1 cellular context compared by ENCODE assay signal in the genomic region with DNA sequence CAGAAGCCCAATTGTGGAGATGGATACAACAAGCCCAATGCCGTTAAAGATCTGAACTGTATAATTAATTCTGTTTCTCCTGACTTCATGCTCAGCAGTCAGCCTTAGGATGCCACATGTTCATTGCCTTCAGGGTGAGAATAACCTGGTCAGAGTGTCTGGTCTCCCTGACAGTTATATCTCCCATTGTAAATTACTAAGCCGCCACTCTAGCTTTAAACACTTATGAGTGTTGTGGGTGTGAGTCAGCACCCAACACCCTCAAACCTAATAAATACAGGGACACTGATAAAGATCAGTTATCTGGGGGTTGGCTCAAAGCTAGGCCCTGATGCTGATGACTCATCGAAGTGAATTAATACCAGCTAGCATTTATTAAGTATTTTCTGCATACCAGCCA.
TF ChIP-seq lines count a peak whose summit lies in the region.

No MANE protein-coding gene starts in this region.

TF ChIP-seq in HEK293, 187 proteins besides CTCF, POLR2A, EP300 and RAD21 (continued from another document):
- TF ChIP-seq, protein P1, sequence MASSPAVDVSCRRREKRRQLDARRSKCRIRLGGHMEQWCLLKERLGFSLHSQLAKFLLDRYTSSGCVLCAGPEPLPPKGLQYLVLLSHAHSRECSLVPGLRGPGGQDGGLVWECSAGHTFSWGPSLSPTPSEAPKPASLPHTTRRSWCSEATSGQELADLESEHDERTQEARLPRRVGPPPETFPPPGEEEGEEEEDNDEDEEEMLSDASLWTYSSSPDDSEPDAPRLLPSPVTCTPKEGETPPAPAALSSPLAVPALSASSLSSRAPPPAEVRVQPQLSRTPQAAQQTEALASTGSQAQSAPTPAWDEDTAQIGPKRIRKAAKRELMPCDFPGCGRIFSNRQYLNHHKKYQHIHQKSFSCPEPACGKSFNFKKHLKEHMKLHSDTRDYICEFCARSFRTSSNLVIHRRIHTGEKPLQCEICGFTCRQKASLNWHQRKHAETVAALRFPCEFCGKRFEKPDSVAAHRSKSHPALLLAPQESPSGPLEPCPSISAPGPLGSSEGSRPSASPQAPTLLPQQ (tag by site-specific recombination; IDR thresholded peaks at IDR 0.05): peak; percentile 30; the same call in 1 of the 2 replicates
- TF ChIP-seq OSR2 (tag by site-specific recombination; IDR thresholded peaks at IDR 0.05): peak; percentile 48; the same call in 1 of the 2 replicates
- TF ChIP-seq GLIS1 (tag by site-specific recombination; IDR thresholded peaks at IDR 0.05): peak; percentile 35; the same call in 1 of the 2 replicates
- no peak for TF ChIP-seq IKZF3 (tag by site-specific recombination; IDR thresholded peaks at IDR 0.05)
- TF ChIP-seq, protein P2, sequence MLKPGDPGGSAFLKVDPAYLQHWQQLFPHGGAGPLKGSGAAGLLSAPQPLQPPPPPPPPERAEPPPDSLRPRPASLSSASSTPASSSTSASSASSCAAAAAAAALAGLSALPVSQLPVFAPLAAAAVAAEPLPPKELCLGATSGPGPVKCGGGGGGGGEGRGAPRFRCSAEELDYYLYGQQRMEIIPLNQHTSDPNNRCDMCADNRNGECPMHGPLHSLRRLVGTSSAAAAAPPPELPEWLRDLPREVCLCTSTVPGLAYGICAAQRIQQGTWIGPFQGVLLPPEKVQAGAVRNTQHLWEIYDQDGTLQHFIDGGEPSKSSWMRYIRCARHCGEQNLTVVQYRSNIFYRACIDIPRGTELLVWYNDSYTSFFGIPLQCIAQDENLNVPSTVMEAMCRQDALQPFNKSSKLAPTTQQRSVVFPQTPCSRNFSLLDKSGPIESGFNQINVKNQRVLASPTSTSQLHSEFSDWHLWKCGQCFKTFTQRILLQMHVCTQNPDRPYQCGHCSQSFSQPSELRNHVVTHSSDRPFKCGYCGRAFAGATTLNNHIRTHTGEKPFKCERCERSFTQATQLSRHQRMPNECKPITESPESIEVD (tag by site-specific recombination; IDR thresholded peaks at IDR 0.05): peak; percentile 45; the same call in 1 of the 2 replicates
- TF ChIP-seq SP7 (tag by site-specific recombination; IDR thresholded peaks at IDR 0.05): peak; percentile 91
- TF ChIP-seq ZNF221 (tag by site-specific recombination; IDR thresholded peaks at IDR 0.05; ENCODE audit: borderline replicate concordance): no peak
- peak; percentile 42; the same call in 1 of the 2 replicates for TF ChIP-seq FEZF1 (tag by site-specific recombination; IDR thresholded peaks at IDR 0.05)
- TF ChIP-seq PRDM10 (tag by site-specific recombination; IDR thresholded peaks at IDR 0.05): peak; percentile 41
- TF ChIP-seq EGR2 (tag by site-specific recombination; IDR thresholded peaks at IDR 0.05; ENCODE audit: low read depth): peak; percentile 69
- no peak for TF ChIP-seq ZNF624 (tag by site-specific recombination; IDR thresholded peaks at IDR 0.05)
- 0 out of 2 replicates have a peak, but pooled peaks have one; percentile 36 for TF ChIP-seq TCF7L2 (IDR thresholded peaks at IDR 0.05; ENCODE audit: borderline replicate concordance, low read depth, low read length)
- peak; percentile 51 for TF ChIP-seq ZFHX2 (tag by site-specific recombination; conservative IDR thresholded peaks at IDR 0.05)
- 0 out of 2 replicates have a peak, but pooled peaks have one; percentile 52 for TF ChIP-seq KLF17 (tag by site-specific recombination; IDR thresholded peaks at IDR 0.05)
- no peak for TF ChIP-seq ZNF585B (tag by site-specific recombination; IDR thresholded peaks at IDR 0.05)
- 0 out of 2 replicates have a peak, but pooled peaks have one; percentile 16 for TF ChIP-seq ZSCAN23 (tag by site-specific recombination; IDR thresholded peaks at IDR 0.05)
- TF ChIP-seq, protein P3, sequence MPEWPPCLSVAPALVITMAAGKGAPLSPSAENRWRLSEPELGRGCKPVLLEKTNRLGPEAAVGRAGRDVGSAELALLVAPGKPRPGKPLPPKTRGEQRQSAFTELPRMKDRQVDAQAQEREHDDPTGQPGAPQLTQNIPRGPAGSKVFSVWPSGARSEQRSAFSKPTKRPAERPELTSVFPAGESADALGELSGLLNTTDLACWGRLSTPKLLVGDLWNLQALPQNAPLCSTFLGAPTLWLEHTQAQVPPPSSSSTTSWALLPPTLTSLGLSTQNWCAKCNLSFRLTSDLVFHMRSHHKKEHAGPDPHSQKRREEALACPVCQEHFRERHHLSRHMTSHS (tag by site-specific recombination; IDR thresholded peaks at IDR 0.05): no peak
- TF ChIP-seq ZNF629 (tag by site-specific recombination; IDR thresholded peaks at IDR 0.05): peak; percentile 83
- TF ChIP-seq TRIM28 (IDR thresholded peaks at IDR 0.05; ENCODE audit: borderline replicate concordance, low read length): peak; percentile 59; the same call in 1 of the 2 replicates
- peak; percentile 66 for TF ChIP-seq ZNF843 (tag by site-specific recombination; IDR thresholded peaks at IDR 0.05)
- TF ChIP-seq, protein P4, sequence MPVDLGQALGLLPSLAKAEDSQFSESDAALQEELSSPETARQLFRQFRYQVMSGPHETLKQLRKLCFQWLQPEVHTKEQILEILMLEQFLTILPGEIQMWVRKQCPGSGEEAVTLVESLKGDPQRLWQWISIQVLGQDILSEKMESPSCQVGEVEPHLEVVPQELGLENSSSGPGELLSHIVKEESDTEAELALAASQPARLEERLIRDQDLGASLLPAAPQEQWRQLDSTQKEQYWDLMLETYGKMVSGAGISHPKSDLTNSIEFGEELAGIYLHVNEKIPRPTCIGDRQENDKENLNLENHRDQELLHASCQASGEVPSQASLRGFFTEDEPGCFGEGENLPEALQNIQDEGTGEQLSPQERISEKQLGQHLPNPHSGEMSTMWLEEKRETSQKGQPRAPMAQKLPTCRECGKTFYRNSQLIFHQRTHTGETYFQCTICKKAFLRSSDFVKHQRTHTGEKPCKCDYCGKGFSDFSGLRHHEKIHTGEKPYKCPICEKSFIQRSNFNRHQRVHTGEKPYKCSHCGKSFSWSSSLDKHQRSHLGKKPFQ (tag by site-specific recombination; IDR thresholded peaks at IDR 0.05): peak; percentile 17; the same call in 1 of the 2 replicates
- TF ChIP-seq ZNF24 (tag by site-specific recombination; IDR thresholded peaks at IDR 0.05): 0 out of 2 replicates have a peak, but pooled peaks have one; percentile 39
- peak; percentile 44; the same call in 1 of the 2 replicates for TF ChIP-seq ZEB2 (tag by site-specific recombination; IDR thresholded peaks at IDR 0.05)
- peak; percentile 69 for TF ChIP-seq ZXDB (tag by site-specific recombination; IDR thresholded peaks at IDR 0.05)
- no peak for TF ChIP-seq ZNF112 (tag by site-specific recombination; IDR thresholded peaks at IDR 0.05)
- peak; percentile 34; the same call in 1 of the 2 replicates for TF ChIP-seq ZNF324 (tag by site-specific recombination; IDR thresholded peaks at IDR 0.05)
- 0 out of 2 replicates have a peak, but pooled peaks have one; percentile 81 for TF ChIP-seq HOXD13 (CRISPR knock-in tag; IDR thresholded peaks at IDR 0.05; ENCODE audit: borderline replicate concordance)
- peak; percentile 62; the same call in 1 of the 2 replicates for TF ChIP-seq KLF10 (tag by site-specific recombination; IDR thresholded peaks at IDR 0.05)
- no peak for TF ChIP-seq MEIS1 (CRISPR knock-in tag; IDR thresholded peaks at IDR 0.05; ENCODE audit: borderline replicate concordance)
- peak; percentile 77; the same call in 1 of the 2 replicates for TF ChIP-seq ZNF639 (tag by site-specific recombination; IDR thresholded peaks at IDR 0.05)
- TF ChIP-seq ZBTB20 (tag by site-specific recombination; IDR thresholded peaks at IDR 0.05): peak; percentile 72; the same call in 1 of the 2 replicates
- TF ChIP-seq HIC1 (tag by site-specific recombination; IDR thresholded peaks at IDR 0.05): peak; percentile 80
- no peak for TF ChIP-seq OVOL3 (tag by site-specific recombination; IDR thresholded peaks at IDR 0.05)
- TF ChIP-seq ZNF10 (tag by site-specific recombination; IDR thresholded peaks at IDR 0.05): peak; percentile 68; the same call in 1 of the 2 replicates
- TF ChIP-seq ZNF610 (tag by site-specific recombination; IDR thresholded peaks at IDR 0.05; ENCODE audit: borderline replicate concordance): no peak
- TF ChIP-seq ZNF366 (tag by site-specific recombination; conservative IDR thresholded peaks at IDR 0.05): peak; percentile 70
- TF ChIP-seq, protein P5, sequence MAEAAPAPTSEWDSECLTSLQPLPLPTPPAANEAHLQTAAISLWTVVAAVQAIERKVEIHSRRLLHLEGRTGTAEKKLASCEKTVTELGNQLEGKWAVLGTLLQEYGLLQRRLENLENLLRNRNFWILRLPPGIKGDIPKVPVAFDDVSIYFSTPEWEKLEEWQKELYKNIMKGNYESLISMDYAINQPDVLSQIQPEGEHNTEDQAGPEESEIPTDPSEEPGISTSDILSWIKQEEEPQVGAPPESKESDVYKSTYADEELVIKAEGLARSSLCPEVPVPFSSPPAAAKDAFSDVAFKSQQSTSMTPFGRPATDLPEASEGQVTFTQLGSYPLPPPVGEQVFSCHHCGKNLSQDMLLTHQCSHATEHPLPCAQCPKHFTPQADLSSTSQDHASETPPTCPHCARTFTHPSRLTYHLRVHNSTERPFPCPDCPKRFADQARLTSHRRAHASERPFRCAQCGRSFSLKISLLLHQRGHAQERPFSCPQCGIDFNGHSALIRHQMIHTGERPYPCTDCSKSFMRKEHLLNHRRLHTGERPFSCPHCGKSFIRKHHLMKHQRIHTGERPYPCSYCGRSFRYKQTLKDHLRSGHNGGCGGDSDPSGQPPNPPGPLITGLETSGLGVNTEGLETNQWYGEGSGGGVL (tag by site-specific recombination; IDR thresholded peaks at IDR 0.05): 0 out of 2 replicates have a peak, but pooled peaks have one; percentile 11
- TF ChIP-seq INSM2 (tag by site-specific recombination; IDR thresholded peaks at IDR 0.05): peak; percentile 71
- 0 out of 2 replicates have a peak, but pooled peaks have one; percentile 11 for TF ChIP-seq SP3 (tag by site-specific recombination; IDR thresholded peaks at IDR 0.05)
